Comparison of ENCODE assay signal across 11 cellular contexts in genomic region chr3:138331143-138331894, GRCh38. TPM values are rescaled to one million over a fixed set of nuclear protein-coding genes. Genes with fewer than 3 reads are reported as not detected.
A peak's percentile ranks its signal among the peaks of the same experiment; 100 is the strongest.
DNase-seq lines count a peak whose midpoint lies in the region; ATAC-seq and TF ChIP-seq lines count a peak whose summit lies in the region.
"Had no signal": no experiment of that assay in that cellular context is flagged by ENCODE, and none has a peak within 500 bp of the region (broad histone marks: within the 10 kb centered on the region; RNA-seq: fewer than 3 reads in every experiment).

No MANE protein-coding gene starts in this region.

- peaks cover 2% of the 10 kb centered on the region for H3K27me3 Mint-ChIP-seq in activated T-helper 1 cell treated with anti-CD3 and anti-CD28 coated beads, Interleukin-12 subunit alpha, Interleukin-12 subunit beta, Interleukin-2, Interleukin-4 antibody, amounts not matched to agents 30 ng/mL and 10 ng/mL and 1 ng/mL, durations not matched to agents 14 hours and 24 hours and 36 hours (ENCODE audit: insufficient read depth)
- no peaks in the 10 kb centered on the region; the same call in 1 of the 2 replicates for H3K27me3 Mint-ChIP-seq in WTC11 (ENCODE audit: low read depth)

- peaks cover 25% of the 10 kb centered on the region for H3K4me1 Mint-ChIP-seq in activated T-helper 1 cell treated with anti-CD3 and anti-CD28 coated beads, Interleukin-12 subunit alpha, Interleukin-12 subunit beta, Interleukin-2, Interleukin-4 antibody, amounts not matched to agents 30 ng/mL and 10 ng/mL and 1 ng/mL, durations not matched to agents 14 hours and 24 hours and 36 hours (ENCODE audit: low read depth)
- H3K4me1 Mint-ChIP-seq in stimulated activated effector memory CD8-positive, alpha-beta T cell treated with anti-CD3 and anti-CD28 coated beads, Interleukin-12 subunit alpha, Interleukin-12 subunit beta, amount 100 ng/mL, for 72 hours = peaks cover 29% of the 10 kb centered on the region
- peaks cover 29% of the 10 kb centered on the region for H3K4me1 Mint-ChIP-seq in WTC11

- POLR2A ChIA-PET in WTC11 (lab: Charles Lee) = no interaction called here
- POLR2A ChIA-PET in HEK293T (lab: Yijun Ruan, JAX) = no interaction called here

- H3K9me3 Mint-ChIP-seq in activated T-helper 1 cell treated with anti-CD3 and anti-CD28 coated beads, Interleukin-12 subunit alpha, Interleukin-12 subunit beta, Interleukin-2, Interleukin-4 antibody, amounts not matched to agents 30 ng/mL and 10 ng/mL and 1 ng/mL, durations not matched to agents 14 hours and 24 hours and 36 hours = no peaks in the 10 kb centered on the region
- no peaks in the 10 kb centered on the region for H3K9me3 Mint-ChIP-seq in stimulated activated effector memory CD8-positive, alpha-beta T cell treated with anti-CD3 and anti-CD28 coated beads, Interleukin-12 subunit alpha, Interleukin-12 subunit beta, amount 100 ng/mL, for 72 hours
- no peaks in the 10 kb centered on the region for H3K9me3 Mint-ChIP-seq in WTC11

- peak overlapping the region; percentile 23 for H3K4me3 Mint-ChIP-seq in activated T-helper 1 cell treated with anti-CD3 and anti-CD28 coated beads, Interleukin-12 subunit alpha, Interleukin-12 subunit beta, Interleukin-2, Interleukin-4 antibody, amounts not matched to agents 30 ng/mL and 10 ng/mL and 1 ng/mL, durations not matched to agents 14 hours and 24 hours and 36 hours
- H3K4me3 Mint-ChIP-seq in stimulated activated effector memory CD8-positive, alpha-beta T cell treated with anti-CD3 and anti-CD28 coated beads, Interleukin-12 subunit alpha, Interleukin-12 subunit beta, amount 100 ng/mL, for 72 hours = no peak overlapping the region
- no peak overlapping the region for H3K4me3 Mint-ChIP-seq in WTC11

- CTCF ChIA-PET in WTC11 (lab: Charles Lee) (interaction anchor here (0.8 to 3.0 kb wide), 6 partner anchors 17 to 97 kb away, joined by 3 to 22 read pairs (median 4); partner anchors contain the start of gene MRAS), HEK293T (lab: Yijun Ruan, JAX) (no interaction called here)

- DNase-seq in AG09319 (ENCODE audit: extremely low read depth, low read depth) (no peak), iris pigment epithelial cell (ENCODE audit: low read depth) (peak; percentile 41), NCI-H1105 treated with DMSO at 0.1 percent for 48 hours (lab: John Stamatoyannopoulos, UW) (no peak), WTC11 (ENCODE audit: low spot score) (no peak), HEK293T (ENCODE audit: extremely low spot score) (no peak)
- DNase-seq in activated T-helper 1 cell treated with anti-CD3 and anti-CD28 coated beads, Interleukin-12 subunit alpha, Interleukin-12 subunit beta, Interleukin-2, Interleukin-4 antibody, amounts not matched to agents 30 ng/mL and 10 ng/mL and 1 ng/mL, durations not matched to agents 14 hours and 24 hours and 36 hours (ENCODE audit: low spot score) = no peak
- DNase-seq in stimulated activated effector memory CD8-positive, alpha-beta T cell treated with anti-CD3 and anti-CD28 coated beads, Interleukin-12 subunit alpha, Interleukin-12 subunit beta, amount 100 ng/mL, for 72 hours (ENCODE audit: low spot score in 2 of 2) = no peak
- DNase-seq: activated gamma-delta T cell, T1000 had no signal

- peak; percentile 20 for TF ChIP-seq CTCF in AG09319 (IDR thresholded peaks at IDR 0.05; ENCODE audit: low read depth, low read length)
- peak; percentile 23 for TF ChIP-seq CTCF in GM12873 (IDR thresholded peaks at IDR 0.05; ENCODE audit: insufficient read depth, low read depth, low read length, missing control alignments)
- no peak for TF ChIP-seq CTCF in WTC11 (IDR thresholded peaks at IDR 0.05)

- ATAC-seq in stimulated activated effector memory CD8-positive, alpha-beta T cell treated with anti-CD3 and anti-CD28 coated beads, Interleukin-12 subunit alpha, Interleukin-12 subunit beta, amount 100 ng/mL, for 72 hours = no peak
- no peak for ATAC-seq in WTC11

- H3K36me3 Mint-ChIP-seq in activated T-helper 1 cell treated with anti-CD3 and anti-CD28 coated beads, Interleukin-12 subunit alpha, Interleukin-12 subunit beta, Interleukin-2, Interleukin-4 antibody, amounts not matched to agents 30 ng/mL and 10 ng/mL and 1 ng/mL, durations not matched to agents 14 hours and 24 hours and 36 hours (ENCODE audit: low read depth) = no peaks in the 10 kb centered on the region
- no peaks in the 10 kb centered on the region for H3K36me3 Mint-ChIP-seq in stimulated activated effector memory CD8-positive, alpha-beta T cell treated with anti-CD3 and anti-CD28 coated beads, Interleukin-12 subunit alpha, Interleukin-12 subunit beta, amount 100 ng/mL, for 72 hours
- no peaks in the 10 kb centered on the region for H3K36me3 Mint-ChIP-seq in WTC11

- H3K27ac Mint-ChIP-seq in activated T-helper 1 cell treated with anti-CD3 and anti-CD28 coated beads, Interleukin-12 subunit alpha, Interleukin-12 subunit beta, Interleukin-2, Interleukin-4 antibody, amounts not matched to agents 30 ng/mL and 10 ng/mL and 1 ng/mL, durations not matched to agents 14 hours and 24 hours and 36 hours = no peak overlapping the region
- H3K27ac Mint-ChIP-seq in stimulated activated effector memory CD8-positive, alpha-beta T cell treated with anti-CD3 and anti-CD28 coated beads, Interleukin-12 subunit alpha, Interleukin-12 subunit beta, amount 100 ng/mL, for 72 hours = no peak overlapping the region
- no peak overlapping the region for H3K27ac Mint-ChIP-seq in WTC11

- intact Hi-C loops in activated T-helper 1 cell treated with anti-CD3 and anti-CD28 coated beads, Interleukin-12 subunit alpha, Interleukin-12 subunit beta, Interleukin-2, Interleukin-4 antibody, amounts not matched to agents 30 ng/mL and 10 ng/mL and 1 ng/mL, durations not matched to agents 14 hours and 24 hours and 36 hours (cut with micrococcal nuclease) = loop anchor here (5.0 kb wide), 1 partner anchor 586 kb away; no protein-coding TSS in a partner anchor

TF ChIP-seq in WTC11, 78 proteins besides CTCF, POLR2A, EP300 and RAD21:
- TF ChIP-seq KAT7 (CRISPR knock-in tag; IDR thresholded peaks at IDR 0.05; ENCODE audit: borderline replicate concordance) (no peak), OVOL2 (CRISPR knock-in tag; IDR thresholded peaks at IDR 0.05; ENCODE audit: borderline replicate concordance) (no peak)
TF ChIP-seq in WTC11: peak in this region for 0.

TF ChIP-seq in HEK293T, 16 proteins besides CTCF, POLR2A, EP300 and RAD21:
- no peak for TF ChIP-seq SP1 (IDR thresholded peaks at IDR 0.05)
- no peak for TF ChIP-seq ARNT (IDR thresholded peaks at IDR 0.05)
- TF ChIP-seq LEF1 (IDR thresholded peaks at IDR 0.05; ENCODE audit: borderline replicate concordance) = no peak
- no peak for TF ChIP-seq BHLHE40 (IDR thresholded peaks at IDR 0.05; ENCODE audit: borderline replicate concordance)
- no peak for TF ChIP-seq FOXM1 (IDR thresholded peaks at IDR 0.05; ENCODE audit: borderline replicate concordance)
- TF ChIP-seq FOXK2 (IDR thresholded peaks at IDR 0.05) = no peak
- no peak for TF ChIP-seq FOXA1 (IDR thresholded peaks at IDR 0.05)
- TF ChIP-seq L3MBTL2 (conservative IDR thresholded peaks at IDR 0.05) = no peak
- TF ChIP-seq CTBP1 (IDR thresholded peaks at IDR 0.05; ENCODE audit: borderline replicate concordance) = no peak

RNA-seq across cellular contexts. Expression of gene NME9, which starts 1.7 kb away (rescaled TPM):
- not detected in 2 replicates for total RNA-seq in activated T-helper 1 cell treated with anti-CD3 and anti-CD28 coated beads, Interleukin-12 subunit alpha, Interleukin-12 subunit beta, Interleukin-2, Interleukin-4 antibody, amounts not matched to agents 30 ng/mL and 10 ng/mL and 1 ng/mL, durations not matched to agents 14 hours and 24 hours and 36 hours
- total RNA-seq in WTC11 (2021) = not detected in 3 replicates
- total RNA-seq: NCI-H460 had no signal

RNA-seq across cellular contexts. Expression of gene MRAS, which starts 17.1 kb away (rescaled TPM):
- 0.05 and 0.42 TPM in 2 replicates for total RNA-seq in activated T-helper 1 cell treated with anti-CD3 and anti-CD28 coated beads, Interleukin-12 subunit alpha, Interleukin-12 subunit beta, Interleukin-2, Interleukin-4 antibody, amounts not matched to agents 30 ng/mL and 10 ng/mL and 1 ng/mL, durations not matched to agents 14 hours and 24 hours and 36 hours
- 11.1 to 14.8 TPM (median 11.7 TPM) in 3 replicates for total RNA-seq in WTC11 (2021)
